19 cellular contexts compared by ENCODE assay signal in genomic region chr2:97968228-97968627, GRCh38.
"Had no signal": no experiment of that assay in that cellular context is flagged by ENCODE, and none has a peak within 500 bp of the region (broad histone marks: within the 10 kb centered on the region; RNA-seq: fewer than 3 reads in every experiment).

No MANE protein-coding gene starts in this region.

- H3K9ac ChIP-seq: SK-N-SH had no signal

- H3K4me3 ChIP-seq: MG63 had no signal

- H3K36me3 ChIP-seq: MG63 had no signal

- DNase-seq: IMR-90, Karpas-422, KG1, MG63, NCI-H1092, NCI-H1105 treated with DMSO at 0.1 percent for 48 hours, NCI-H1417 treated with DMSO at 0.1 percent for 48 hours, NCI-H146, NCI-H1694 treated with DMSO at 0.1 percent for 48 hours, NCI-H1930, NCI-H2081, NCI-H2107, NCI-H2227 treated with DMSO at 0.1 percent for 48 hours, NCI-H524, NCI-H774, RPMI8226, SHP77, SK-N-SH had no signal

- H3K27me3 ChIP-seq: MG63 had no signal

- H3K9me3 ChIP-seq: MG63, SK-N-SH had no signal

- FAIRE-seq: RCC 7860 had no signal
